Comparison of ENCODE assay signal across 13 cellular contexts in the genomic region with DNA sequence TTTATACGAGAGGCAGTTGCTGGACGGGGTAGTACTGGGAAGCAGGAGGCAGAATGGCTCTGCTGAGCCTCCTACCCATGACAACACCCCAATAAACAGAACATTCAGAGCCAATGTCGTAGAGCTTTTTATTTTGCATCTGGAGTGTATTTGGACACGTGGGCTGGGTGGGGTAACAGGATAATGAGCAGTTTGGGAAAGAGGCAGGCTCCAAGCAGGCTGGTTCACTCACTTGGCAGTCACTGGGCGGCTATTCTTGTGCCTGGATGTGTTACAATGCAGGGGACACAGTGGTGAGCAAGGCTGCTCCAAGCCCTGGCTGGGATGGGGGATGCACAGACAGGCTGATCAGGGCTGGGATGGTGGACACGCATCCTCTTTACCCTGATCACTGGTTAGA. TPM values are rescaled to one million over a fixed set of nuclear protein-coding genes. Genes with fewer than 3 reads are reported as not detected.
A peak's percentile ranks its signal among the peaks of the same experiment; 100 is the strongest.
DNase-seq lines count a peak whose midpoint lies in the region; ATAC-seq and TF ChIP-seq lines count a peak whose summit lies in the region.
"Had no signal": no experiment of that assay in that cellular context is flagged by ENCODE, and none has a peak within 500 bp of the region (broad histone marks: within the 10 kb centered on the region; RNA-seq: fewer than 3 reads in every experiment).

No MANE protein-coding gene starts in this region.

- CTCF ChIA-PET in CD4-positive, alpha-beta memory T cell (lab: Charles Lee; ENCODE audit: partially characterized antibody): no interaction called here

- no peak overlapping the region for H3K4me3 ChIP-seq in CD4-positive, alpha-beta memory T cell (ENCODE audit: low read length in 2 of 2)
- H3K4me3 ChIP-seq in breast epithelium (peak overlapping the region; percentile 20 to 35 (median 28)), gastrocnemius medialis (no peak overlapping the region)

- H3K27me3 Mint-ChIP-seq in CD4-positive, alpha-beta memory T cell: no peaks in the 10 kb centered on the region

- H3K9me3 ChIP-seq in CD4-positive, alpha-beta memory T cell (ENCODE audit: control insufficient read depth in 1 of 2, low read length in 2 of 2): no peaks in the 10 kb centered on the region
- no peaks in the 10 kb centered on the region for H3K9me3 ChIP-seq in breast epithelium
- H3K9me3 ChIP-seq in gastrocnemius medialis: no peaks in the 10 kb centered on the region

- no peaks in the 10 kb centered on the region for H3K36me3 ChIP-seq in CD4-positive, alpha-beta memory T cell (ENCODE audit: insufficient read depth, low read length)
- H3K36me3 ChIP-seq in breast epithelium (peaks cover 7% of the 10 kb centered on the region), gastrocnemius medialis (peaks cover 0 to 42% of the 10 kb centered on the region in 2 donors)

- peaks cover 6 to 16% of the 10 kb centered on the region in 2 donors for H3K36me3 Mint-ChIP-seq in CD4-positive, alpha-beta memory T cell

- H3K9me3 Mint-ChIP-seq in CD4-positive, alpha-beta memory T cell: no peaks in the 10 kb centered on the region

- no peak for TF ChIP-seq CTCF in breast epithelium (IDR thresholded peaks at IDR 0.05)
- TF ChIP-seq CTCF in gastrocnemius medialis (IDR thresholded peaks at IDR 0.05 in 4 of 5, conservative IDR thresholded peaks at IDR 0.05 in 1 of 5): no peak
- TF ChIP-seq CTCF in GM20000 (IDR thresholded peaks at IDR 0.05; ENCODE audit: extremely low read depth, missing control alignments): no peak

- no peak for DNase-seq in CD4-positive, alpha-beta memory T cell
- DNase-seq in breast epithelium (ENCODE audit: low spot score in 2 of 2): no peak
- DNase-seq in left ventricle myocardium superior: peak; percentile 68
- DNase-seq in gastrocnemius medialis: peak; percentile 46 to 84
- no peak for DNase-seq in GM20000 (ENCODE audit: low spot score)
- no peak for DNase-seq in iPS-NIHi11 (ENCODE audit: low spot score)
- DNase-seq in ureter (ENCODE audit: low spot score): no peak
- DNase-seq: left colon; NCI-H510A; stimulated activated naive CD8-positive, alpha-beta T cell treated with anti-CD3 and anti-CD28 coated beads, Interleukin-15, Interleukin-2, amounts not matched to agents 100 U/mL and 50 U/mL, for 24 hours; T-helper 9 cell had no signal

- POLR2A ChIA-PET in CD4-positive, alpha-beta memory T cell (lab: Charles Lee; ENCODE audit: partially characterized antibody): no interaction called here

- ATAC-seq in left ventricle myocardium superior: peak; percentile 82
- ATAC-seq in gastrocnemius medialis: peak; percentile 81 to 86
- ATAC-seq in GM19463 (IDR thresholded peaks at IDR 0.05; ENCODE audit: unreplicated experiment): no peak
- ATAC-seq: left colon; stimulated activated naive CD8-positive, alpha-beta T cell treated with anti-CD3 and anti-CD28 coated beads, Interleukin-15, Interleukin-2, amounts not matched to agents 100 U/mL and 50 U/mL, for 24 hours had no signal

- peak overlapping the region in 5 of 7 donors; percentile 15 to 74 (median 51) for H3K27ac Mint-ChIP-seq in CD4-positive, alpha-beta memory T cell

- no peak for TF ChIP-seq POLR2A in breast epithelium (IDR thresholded peaks at IDR 0.05)
- no peak for TF ChIP-seq POLR2A in gastrocnemius medialis (IDR thresholded peaks at IDR 0.05)

- H3K4me1 ChIP-seq in CD4-positive, alpha-beta memory T cell (ENCODE audit: insufficient read depth, low read length): no peaks in the 10 kb centered on the region
- H3K4me1 ChIP-seq in breast epithelium: no peaks in the 10 kb centered on the region
- peaks cover 11 to 12% of the 10 kb centered on the region in 2 donors for H3K4me1 ChIP-seq in gastrocnemius medialis

- H3K27me3 ChIP-seq in CD4-positive, alpha-beta memory T cell (ENCODE audit: insufficient read depth, low read length): no peaks in the 10 kb centered on the region
- H3K27me3 ChIP-seq in breast epithelium (no peaks in the 10 kb centered on the region), gastrocnemius medialis (no peaks in the 10 kb centered on the region)

- no peak overlapping the region for H3K27ac ChIP-seq in CD4-positive, alpha-beta memory T cell (ENCODE audit: low read depth, low read length)
- H3K27ac ChIP-seq in breast epithelium (peak overlapping the region; percentile 69 to 87), gastrocnemius medialis (peak overlapping the region; percentile 53 to 76 (median 66))

- intact Hi-C loops in CD4-positive, alpha-beta memory T cell (cut with micrococcal nuclease): no loop called here
- intact Hi-C loops in breast epithelium (cut with DNase I; ENCODE audit: low total_unique reads) (no loop called here), left ventricle myocardium superior (cut with micrococcal nuclease) (no loop called here), gastrocnemius medialis (cut with DNase I; ENCODE audit: low total_unique reads) (no loop called here)

- no peak overlapping the region for H3K4me3 Mint-ChIP-seq in CD4-positive, alpha-beta memory T cell

- H3K4me1 Mint-ChIP-seq in CD4-positive, alpha-beta memory T cell: no peaks in the 10 kb centered on the region

- in situ Hi-C loops in gastrocnemius medialis (cut with MboI; ENCODE audit: low sequenced_read_pairs in 4 of 4): no loop called here

RNA-seq across cellular contexts. Expression of gene ACTMAP, which starts 9.5 kb away (rescaled TPM):
- 1 to 10 TPM; 5.2 to 5.5 TPM for total RNA-seq in CD4-positive, alpha-beta memory T cell
- 1 to 10 TPM in 1 of 2 donors, under 1 TPM in 1; 0.26 to 2.8 TPM for polyA plus RNA-seq in CD4-positive, alpha-beta memory T cell
- total RNA-seq in breast epithelium (1 to 10 TPM; 2.6 to 3.2 (median 2.9) TPM), left ventricle myocardium superior (6.7 TPM), gastrocnemius medialis (10 to 100 TPM in 1 of 4 donors, 1 to 10 TPM in 3; 4.2 to 14.6 (median 6.2) TPM), ureter (11.3 TPM)

RNA-seq across cellular contexts. Expression of gene SNRPA, which starts 10.3 kb away (rescaled TPM):
- 10 to 100 TPM; 93.3 to 95.7 TPM for total RNA-seq in CD4-positive, alpha-beta memory T cell
- polyA plus RNA-seq in CD4-positive, alpha-beta memory T cell: 10 to 100 TPM; 48.8 to 63.9 TPM
- total RNA-seq in breast epithelium (10 to 100 TPM; 41.6 to 52.8 (median 52.1) TPM), left ventricle myocardium superior (41.6 TPM), gastrocnemius medialis (10 to 100 TPM; 24.3 to 35.2 (median 27.3) TPM), ureter (74.0 TPM)

RNA-seq across cellular contexts. Expression of gene ITPKC, which starts 23.8 kb away (rescaled TPM):
- 10 to 100 TPM in 1 of 2 experiments, 1 to 10 TPM in 1; 8.1 to 10.2 TPM for total RNA-seq in CD4-positive, alpha-beta memory T cell
- polyA plus RNA-seq in CD4-positive, alpha-beta memory T cell: 1 to 10 TPM; 1.9 to 7.2 TPM
- total RNA-seq in breast epithelium: 10 to 100 TPM; 41.8 to 71.6 (median 55.1) TPM
- total RNA-seq in left ventricle myocardium superior: 12.8 TPM
- total RNA-seq in gastrocnemius medialis: 10 to 100 TPM; 14.9 to 34.5 (median 21.8) TPM
- total RNA-seq in ureter: 35.0 TPM

RNA-seq across cellular contexts. Expression of gene COQ8B, which starts 24.1 kb away (rescaled TPM):
- 10 to 100 TPM; 48.0 to 54.7 TPM for total RNA-seq in CD4-positive, alpha-beta memory T cell
- polyA plus RNA-seq in CD4-positive, alpha-beta memory T cell: 10 to 100 TPM; 20.2 to 20.4 TPM
- total RNA-seq in breast epithelium (10 to 100 TPM; 28.2 to 50.8 (median 45.7) TPM), left ventricle myocardium superior (34.6 TPM), gastrocnemius medialis (10 to 100 TPM; 14.9 to 30.7 (median 20.2) TPM), ureter (35.0 TPM)

RNA-seq across cellular contexts. Expression of gene MIA, which starts 34.6 kb away (rescaled TPM):
- total RNA-seq in CD4-positive, alpha-beta memory T cell: 10 to 100 TPM; 11.2 to 11.4 TPM
- polyA plus RNA-seq in CD4-positive, alpha-beta memory T cell: not detected
- total RNA-seq in breast epithelium: 10 to 100 TPM in 1 of 3 donors, 1 to 10 TPM in 1, not detected in 1; 5.6 to 47.3 TPM
- 1.1 TPM for total RNA-seq in left ventricle myocardium superior
- total RNA-seq in gastrocnemius medialis: not detected
- total RNA-seq in ureter: not detected
- total RNA-seq: dermis microvascular lymphatic vessel endothelial cell had no signal

Comparison
In these comparisons a context has a peak if more than half of its experiments do, and no peak if none do; other contexts are left out.
1. DNase-seq: peak in left ventricle myocardium superior (single experiment) and gastrocnemius medialis (2 of 2); none in CD4-positive, alpha-beta memory T cell (0 of 5), breast epithelium (0 of 2), GM20000 (single experiment), iPS-NIHi11 (single experiment) and ureter (single experiment).
2. H3K4me3 ChIP-seq: peak in breast epithelium (3 of 3); none in CD4-positive, alpha-beta memory T cell (0 of 2) and gastrocnemius medialis (0 of 4).